8 cellular contexts compared by ENCODE assay signal in the genomic region with DNA sequence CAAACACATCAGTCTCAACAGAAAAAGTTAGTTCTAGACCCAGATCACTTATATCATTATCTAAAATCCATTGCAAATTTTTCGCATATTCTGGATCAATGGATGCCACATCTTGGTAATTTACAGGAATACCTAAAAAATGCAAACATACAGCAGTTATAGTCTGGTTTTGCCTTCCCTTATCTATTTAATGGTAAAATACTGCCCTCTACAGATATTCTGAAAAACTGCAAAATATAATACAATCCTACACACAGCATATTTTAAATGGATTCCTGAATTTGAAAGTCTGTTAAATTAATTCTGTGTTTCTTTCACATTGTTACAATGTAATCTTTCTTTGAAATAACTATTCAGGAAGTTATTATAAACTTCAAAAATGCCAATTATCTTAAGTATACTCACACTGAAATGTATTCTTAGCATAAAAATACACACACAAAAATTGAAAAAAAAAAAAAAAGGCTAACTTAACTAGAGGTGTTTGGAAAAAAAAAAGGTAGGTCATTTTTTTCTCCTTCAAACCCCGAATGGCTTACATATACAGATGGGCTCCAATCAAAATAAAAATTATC.
DNase-seq lines count a peak whose midpoint lies in the region; ATAC-seq, FAIRE-seq and TF ChIP-seq lines count a peak whose summit lies in the region.

No MANE protein-coding gene starts in this region.

- ATAC-seq in GM18873 (IDR thresholded peaks at IDR 0.05; ENCODE audit: low FRiP score, unreplicated experiment) (peak; percentile 71), HG03342 (IDR thresholded peaks at IDR 0.05; ENCODE audit: unreplicated experiment) (peak; percentile 93), Panc1 (peak; percentile 86), esophagus mucosa (peak; percentile 56)
- no peak for ATAC-seq in activated naive CD8-positive, alpha-beta T cell treated with anti-CD3 and anti-CD28 coated beads, Interleukin-2, amount 50 U/mL, for 24 hours

- intact Hi-C loops in Panc1 (cut with micrococcal nuclease; ENCODE audit: unreplicated experiment) (loop anchor here (1.0 to 10.0 kb wide), 3 partner anchors 88 to 245 kb away; no protein-coding TSS in a partner anchor), prostate gland (cut with DNase I) (no loop called here)

- H3K4me3 ChIP-seq in Panc1 (ENCODE audit: low read depth in 2 of 2, low read length in 2 of 2) (no peak overlapping the region), prostate gland (no peak overlapping the region)

- H3K36me3 ChIP-seq in Panc1 (ENCODE audit: control insufficient read depth, insufficient read depth, low read length) = no peaks in the 10 kb centered on the region; the same call in 1 of the 2 replicates
- H3K36me3 ChIP-seq in prostate gland = no peaks in the 10 kb centered on the region

- peak; percentile 58 for TF ChIP-seq CTCF in D721Med (IDR thresholded peaks at IDR 0.05; ENCODE audit: insufficient read depth, missing control alignments)
- peak; percentile 59; the same call in 1 of the 2 replicates for TF ChIP-seq CTCF in Panc1 (IDR thresholded peaks at IDR 0.05)
- TF ChIP-seq CTCF in prostate gland (IDR thresholded peaks at IDR 0.05) = peak in 3 of 4 experiments; percentile 27 to 51 (median 33)

- TF ChIP-seq POLR2A in prostate gland (IDR thresholded peaks at IDR 0.05) = no peak

- 79% methylated on average over 2 of the region's 2 CpGs for WGBS in prostate gland

- H3K4me1 ChIP-seq in Panc1 (ENCODE audit: control insufficient read depth, insufficient read depth, low read length) (no peaks in the 10 kb centered on the region), prostate gland (replicated peaks) (no peaks in the 10 kb centered on the region)

- CTCF ChIA-PET in Panc1 (lab: Charles Lee) = no interaction called here

- no peak for DNase-seq in D721Med (ENCODE audit: insufficient read length, low spot score)
- peak; percentile 13 for DNase-seq in Panc1 (ENCODE audit: low read depth, low spot score)
- no peak for DNase-seq in prostate gland (ENCODE audit: low spot score)
- no peak for DNase-seq in activated naive CD8-positive, alpha-beta T cell treated with anti-CD3 and anti-CD28 coated beads, Interleukin-2, amount 50 U/mL, for 24 hours
- no peak for DNase-seq in activated naive CD4-positive, alpha-beta T cell treated with anti-CD3 and anti-CD28 coated beads, Interleukin-2, amount 50 U/mL, for 16 hours

- no peak overlapping the region for H3K4me3 Mint-ChIP-seq in activated naive CD8-positive, alpha-beta T cell treated with anti-CD3 and anti-CD28 coated beads, Interleukin-2, amount 50 U/mL, for 24 hours

- peaks cover 7% of the 10 kb centered on the region for H3K36me3 Mint-ChIP-seq in activated naive CD8-positive, alpha-beta T cell treated with anti-CD3 and anti-CD28 coated beads, Interleukin-2, amount 50 U/mL, for 24 hours (ENCODE audit: low read depth)

- peak; percentile 84 for FAIRE-seq in D721Med (lab: Jason Lieb, UNC)

- H3K27me3 ChIP-seq in Panc1 (ENCODE audit: control insufficient read depth, insufficient read depth, low read length) (no peaks in the 10 kb centered on the region), prostate gland (replicated peaks; ENCODE audit: insufficient read depth) (no peaks in the 10 kb centered on the region)

- no peaks in the 10 kb centered on the region for H3K9me3 Mint-ChIP-seq in activated naive CD8-positive, alpha-beta T cell treated with anti-CD3 and anti-CD28 coated beads, Interleukin-2, amount 50 U/mL, for 24 hours

- H3K27ac ChIP-seq in Panc1 (ENCODE audit: low read length) (no peak overlapping the region), prostate gland (no peak overlapping the region)

- no TSS peak for BruUV-seq in Panc1 (replicated peaks; lab: Mats Ljungman, UMichigan)

- in situ Hi-C loops in Panc1 (cut with HindIII; ENCODE audit: low pct_unique_long_range_greater_than_20kb, low sequenced_read_pairs) = no loop called here

- no peaks in the 10 kb centered on the region for H3K4me1 Mint-ChIP-seq in activated naive CD8-positive, alpha-beta T cell treated with anti-CD3 and anti-CD28 coated beads, Interleukin-2, amount 50 U/mL, for 24 hours

- H3K27ac Mint-ChIP-seq in activated naive CD8-positive, alpha-beta T cell treated with anti-CD3 and anti-CD28 coated beads, Interleukin-2, amount 50 U/mL, for 24 hours = no peak overlapping the region

- H3K27me3 Mint-ChIP-seq in activated naive CD8-positive, alpha-beta T cell treated with anti-CD3 and anti-CD28 coated beads, Interleukin-2, amount 50 U/mL, for 24 hours = no peaks in the 10 kb centered on the region

- POLR2A ChIA-PET in Panc1 (lab: Charles Lee) = no interaction called here

- H3K9me3 ChIP-seq in Panc1 (ENCODE audit: control insufficient read depth, insufficient read depth, low read depth, low read length) (no peaks in the 10 kb centered on the region), prostate gland (no peaks in the 10 kb centered on the region)
